2 cellular contexts compared by ENCODE assay signal in genomic region chr6:160943997-160944396, GRCh38.
TF ChIP-seq lines count a peak whose summit lies in the region.

No MANE protein-coding gene starts in this region.

TF ChIP-seq in H1, 55 proteins besides CTCF, POLR2A, EP300 and RAD21:
- TF ChIP-seq PHF8 (conservative IDR thresholded peaks at IDR 0.05; ENCODE audit: low read depth, low read length), result no peak
- no peak for TF ChIP-seq SP4 (IDR thresholded peaks at IDR 0.05; ENCODE audit: low read length)
- TF ChIP-seq USF2 (IDR thresholded peaks at IDR 0.05; ENCODE audit: low read length), result no peak
- no peak for TF ChIP-seq SIRT6 (IDR thresholded peaks at IDR 0.05; ENCODE audit: low read length)
- TF ChIP-seq RFX5 (IDR thresholded peaks at IDR 0.05; ENCODE audit: borderline replicate concordance, low read depth, low read length), result no peak
- TF ChIP-seq CHD7 (IDR thresholded peaks at IDR 0.05; ENCODE audit: insufficient replicate concordance, low read length), result no peak
- no peak for TF ChIP-seq RBBP5 (IDR thresholded peaks at IDR 0.05; ENCODE audit: borderline replicate concordance, low read depth, low read length)
- no peak for TF ChIP-seq TBP (IDR thresholded peaks at IDR 0.05; ENCODE audit: low read depth, low read length)
- no peak for TF ChIP-seq YY1 (IDR thresholded peaks at IDR 0.05; ENCODE audit: low read depth, low read length)
- no peak for TF ChIP-seq KDM1A (IDR thresholded peaks at IDR 0.05; ENCODE audit: borderline replicate concordance, low read length)
- TF ChIP-seq ATF3 (IDR thresholded peaks at IDR 0.05; ENCODE audit: insufficient read depth, low read depth, low read length), result no peak
- TF ChIP-seq JUND (IDR thresholded peaks at IDR 0.05; ENCODE audit: low read length), result no peak
- TF ChIP-seq RXRA (IDR thresholded peaks at IDR 0.05; ENCODE audit: insufficient read depth, low read depth, low read length), result no peak
- TF ChIP-seq BCL11A (IDR thresholded peaks at IDR 0.05; ENCODE audit: low read depth in 2 of 2, low read length in 2 of 2), result no peak
- TF ChIP-seq ZNF274 (IDR thresholded peaks at IDR 0.05; ENCODE audit: borderline replicate concordance, extremely low read depth, low read length), result no peak
- no peak for TF ChIP-seq CREB1 (IDR thresholded peaks at IDR 0.05)

TF ChIP-seq in GM12891, 5 proteins besides CTCF, POLR2A, EP300 and RAD21:
- no peak for TF ChIP-seq PAX5 (IDR thresholded peaks at IDR 0.05; ENCODE audit: insufficient read depth, low read length, severe bottlenecking)
- no peak for TF ChIP-seq SPI1 (IDR thresholded peaks at IDR 0.05; ENCODE audit: low read depth, low read length)
- TF ChIP-seq TAF1 (IDR thresholded peaks at IDR 0.05; ENCODE audit: low read depth, low read length), result no peak
- TF ChIP-seq POLR2AphosphoS5 (IDR thresholded peaks at IDR 0.05; ENCODE audit: low read depth, low read length), result no peak
- TF ChIP-seq POU2F2 (IDR thresholded peaks at IDR 0.05; ENCODE audit: low read depth, low read length), result no peak
